ENCODE assay signal across 31 cellular contexts in the genomic region with DNA sequence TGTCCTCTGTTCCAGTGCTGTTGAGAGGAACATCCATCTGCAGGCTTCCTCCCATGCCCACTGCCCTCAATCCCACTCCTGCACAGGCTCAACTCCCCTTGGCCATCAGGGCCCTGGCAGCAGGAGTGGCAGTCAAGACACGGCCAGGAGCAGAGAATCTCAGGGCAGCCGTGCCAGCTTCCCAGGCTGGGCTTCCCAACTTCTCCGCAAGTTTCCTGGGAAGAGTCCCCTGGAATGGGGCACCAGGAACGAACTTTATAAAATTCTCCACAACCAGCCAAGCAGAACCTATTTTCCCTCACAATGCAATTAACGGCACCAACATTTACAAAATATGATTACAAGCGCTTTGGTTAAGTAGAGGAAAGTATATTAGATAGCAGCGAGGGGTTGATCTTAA.
"Had no signal": no experiment of that assay in that cellular context is flagged by ENCODE, and none has a peak within 500 bp of the region (broad histone marks: within the 10 kb centered on the region; RNA-seq: fewer than 3 reads in every experiment).

No MANE protein-coding gene starts in this region.

- H3K36me3 ChIP-seq: adrenal gland, esophagus muscularis mucosa, gastrocnemius medialis had no signal

- H3K27me3 Mint-ChIP-seq: activated naive CD4-positive, alpha-beta T cell treated with anti-CD3 and anti-CD28 coated beads, Interleukin-2, amount 50 U/mL, for 24 hours had no signal

- H3K27ac Mint-ChIP-seq: activated CD4-positive, alpha-beta memory T cell treated with anti-CD3 and anti-CD28 coated beads for 36 hours; activated CD4-positive, alpha-beta T cell treated with anti-CD3 and anti-CD28 coated beads for 36 hours; activated CD4-positive, alpha-beta T cell treated with anti-CD3 and anti-CD28 coated beads, Interleukin-2, amount 10 ng/mL, durations not matched to agents 24 days and 14 days; activated CD8-positive, alpha-beta memory T cell treated with anti-CD3 and anti-CD28 coated beads, Interleukin-2, amount 10 ng/mL, durations not matched to agents 7 days and 5 days; activated CD8-positive, alpha-beta T cell treated with anti-CD3 and anti-CD28 coated beads, Interleukin-2, amount 10 ng/mL, durations not matched to agents 7 days and 5 days; activated naive CD4-positive, alpha-beta T cell treated with anti-CD3 and anti-CD28 coated beads for 36 hours; activated naive CD4-positive, alpha-beta T cell treated with anti-CD3 and anti-CD28 coated beads, Interleukin-2, amount 50 U/mL, for 24 hours; activated naive CD8-positive, alpha-beta T cell treated with anti-CD3 and anti-CD28 coated beads for 36 hours; activated naive CD8-positive, alpha-beta T cell treated with anti-CD3 and anti-CD28 coated beads, Interleukin-2, amount 50 U/mL, for 24 hours; activated T-helper 1 cell treated with anti-CD3 and anti-CD28 coated beads, Interleukin-12 subunit alpha, Interleukin-12 subunit beta, Interleukin-2, Interleukin-4 antibody, amounts not matched to agents 30 ng/mL and 10 ng/mL and 1 ng/mL, durations not matched to agents 14 hours and 24 hours and 36 hours; activated T-helper 2 cell treated with anti-CD3 and anti-CD28 coated beads, Interferon-gamma antibody, Interleukin-2, Interleukin-4, amounts not matched to agents 10 μg/mL and 5 μg/mL and 100 μg/mL, durations not matched to agents 14 hours and 24 hours and 36 hours; effector memory CD8-positive, alpha-beta T cell had no signal

- H3K4me3 ChIP-seq: adrenal gland, body of pancreas, esophagus muscularis mucosa, gastrocnemius medialis had no signal

- DNase-seq: activated CD4-positive, alpha-beta memory T cell treated with anti-CD3 and anti-CD28 coated beads for 36 hours; activated CD4-positive, alpha-beta T cell treated with anti-CD3 and anti-CD28 coated beads for 36 hours; activated CD4-positive, alpha-beta T cell treated with anti-CD3 and anti-CD28 coated beads, Interleukin-2, amount 10 ng/mL, durations not matched to agents 24 days and 14 days; activated CD4-positive, CD25-positive, alpha-beta regulatory T cell; activated CD4-positive, CD25-positive, alpha-beta regulatory T cell treated with anti-CD3 and anti-CD28 coated beads, Interleukin-2, amount 50 U/mL, for 72 hours; activated CD8-positive, alpha-beta memory T cell treated with anti-CD3 and anti-CD28 coated beads, Interleukin-2, amount 10 ng/mL, durations not matched to agents 7 days and 5 days; activated CD8-positive, alpha-beta memory T cell treated with anti-CD3 and anti-CD28 coated beads, Interleukin-2, amount 50 U/mL, for 4 hours; activated CD8-positive, alpha-beta T cell treated with anti-CD3 and anti-CD28 coated beads, Interleukin-2, amount 10 ng/mL, durations not matched to agents 7 days and 5 days; activated effector memory CD4-positive, alpha-beta T cell treated with anti-CD3 and anti-CD28 coated beads, Interleukin-2, amount 50 U/mL, for 16 hours; activated naive CD4-positive, alpha-beta T cell treated with anti-CD3 and anti-CD28 coated beads for 36 hours; activated naive CD8-positive, alpha-beta T cell treated with anti-CD3 and anti-CD28 coated beads for 36 hours; activated naive CD8-positive, alpha-beta T cell treated with anti-CD3 and anti-CD28 coated beads, Interleukin-2, amount 50 U/mL, for 24 hours; activated T-cell treated with anti-CD3 and anti-CD28 coated beads, Interleukin-2, amount 50 U/mL, for 1 hour; activated T-cell treated with anti-CD3 and anti-CD28 coated beads, Interleukin-2, amount 50 U/mL, for 48 hours; adrenal gland; amygdala; body of pancreas; caudate nucleus; cortex of kidney; dermis blood vessel endothelial cell; effector CD4-positive, alpha-beta T cell; effector memory CD8-positive, alpha-beta T cell; erythroblast; foreskin keratinocyte; gastrocnemius medialis; glutamatergic neuron; T-helper 2 cell had no signal

- H3K4me1 Mint-ChIP-seq: activated CD4-positive, alpha-beta T cell treated with anti-CD3 and anti-CD28 coated beads for 36 hours; activated CD4-positive, alpha-beta T cell treated with anti-CD3 and anti-CD28 coated beads, Interleukin-2, amount 10 ng/mL, durations not matched to agents 24 days and 14 days; activated CD8-positive, alpha-beta memory T cell treated with anti-CD3 and anti-CD28 coated beads, Interleukin-2, amount 10 ng/mL, durations not matched to agents 7 days and 5 days; activated naive CD4-positive, alpha-beta T cell treated with anti-CD3 and anti-CD28 coated beads, Interleukin-2, amount 50 U/mL, for 24 hours; activated naive CD8-positive, alpha-beta T cell treated with anti-CD3 and anti-CD28 coated beads for 36 hours; activated naive CD8-positive, alpha-beta T cell treated with anti-CD3 and anti-CD28 coated beads, Interleukin-2, amount 50 U/mL, for 24 hours had no signal

- H3K9me3 ChIP-seq: adrenal gland, body of pancreas, gastrocnemius medialis had no signal

- H3K27ac ChIP-seq: adrenal gland, body of pancreas, esophagus muscularis mucosa, foreskin keratinocyte, gastrocnemius medialis had no signal

- ATAC-seq: activated CD4-positive, alpha-beta T cell treated with anti-CD3 and anti-CD28 coated beads for 36 hours; activated CD8-positive, alpha-beta memory T cell treated with anti-CD3 and anti-CD28 coated beads, Interleukin-2, amount 10 ng/mL, durations not matched to agents 7 days and 5 days; activated CD8-positive, alpha-beta T cell treated with anti-CD3 and anti-CD28 coated beads, Interleukin-2, amount 10 ng/mL, durations not matched to agents 7 days and 5 days; activated naive CD8-positive, alpha-beta T cell treated with anti-CD3 and anti-CD28 coated beads, Interleukin-2, amount 50 U/mL, for 24 hours; body of pancreas; effector memory CD8-positive, alpha-beta T cell; foreskin keratinocyte; gastrocnemius medialis had no signal

- H3K4me3 Mint-ChIP-seq: activated CD4-positive, alpha-beta memory T cell treated with anti-CD3 and anti-CD28 coated beads for 36 hours; activated CD4-positive, alpha-beta T cell treated with anti-CD3 and anti-CD28 coated beads for 36 hours; activated CD4-positive, alpha-beta T cell treated with anti-CD3 and anti-CD28 coated beads, Interleukin-2, amount 10 ng/mL, durations not matched to agents 24 days and 14 days; activated CD8-positive, alpha-beta memory T cell treated with anti-CD3 and anti-CD28 coated beads, Interleukin-2, amount 10 ng/mL, durations not matched to agents 7 days and 5 days; activated CD8-positive, alpha-beta T cell treated with anti-CD3 and anti-CD28 coated beads, Interleukin-2, amount 10 ng/mL, durations not matched to agents 7 days and 5 days; activated naive CD4-positive, alpha-beta T cell treated with anti-CD3 and anti-CD28 coated beads for 36 hours; activated naive CD4-positive, alpha-beta T cell treated with anti-CD3 and anti-CD28 coated beads, Interleukin-2, amount 50 U/mL, for 24 hours; activated naive CD8-positive, alpha-beta T cell treated with anti-CD3 and anti-CD28 coated beads for 36 hours; activated naive CD8-positive, alpha-beta T cell treated with anti-CD3 and anti-CD28 coated beads, Interleukin-2, amount 50 U/mL, for 24 hours; activated T-helper 1 cell treated with anti-CD3 and anti-CD28 coated beads, Interleukin-12 subunit alpha, Interleukin-12 subunit beta, Interleukin-2, Interleukin-4 antibody, amounts not matched to agents 30 ng/mL and 10 ng/mL and 1 ng/mL, durations not matched to agents 14 hours and 24 hours and 36 hours; effector memory CD8-positive, alpha-beta T cell had no signal

- H3K9me3 Mint-ChIP-seq: activated CD4-positive, alpha-beta memory T cell treated with anti-CD3 and anti-CD28 coated beads for 36 hours; activated CD4-positive, alpha-beta T cell treated with anti-CD3 and anti-CD28 coated beads, Interleukin-2, amount 10 ng/mL, durations not matched to agents 24 days and 14 days; activated naive CD4-positive, alpha-beta T cell treated with anti-CD3 and anti-CD28 coated beads for 36 hours; activated naive CD4-positive, alpha-beta T cell treated with anti-CD3 and anti-CD28 coated beads, Interleukin-2, amount 50 U/mL, for 24 hours; activated naive CD8-positive, alpha-beta T cell treated with anti-CD3 and anti-CD28 coated beads, Interleukin-2, amount 50 U/mL, for 24 hours; activated T-helper 2 cell treated with anti-CD3 and anti-CD28 coated beads, Interferon-gamma antibody, Interleukin-2, Interleukin-4, amounts not matched to agents 10 μg/mL and 5 μg/mL and 100 μg/mL, durations not matched to agents 14 hours and 24 hours and 36 hours; effector memory CD8-positive, alpha-beta T cell had no signal

- H3K27me3 ChIP-seq: adrenal gland, body of pancreas, foreskin keratinocyte had no signal

- H3K4me1 ChIP-seq: adrenal gland, body of pancreas, esophagus muscularis mucosa, foreskin keratinocyte, gastrocnemius medialis had no signal

- H3K36me3 Mint-ChIP-seq: activated CD4-positive, alpha-beta memory T cell treated with anti-CD3 and anti-CD28 coated beads for 36 hours; activated CD8-positive, alpha-beta memory T cell treated with anti-CD3 and anti-CD28 coated beads, Interleukin-2, amount 10 ng/mL, durations not matched to agents 7 days and 5 days; activated naive CD4-positive, alpha-beta T cell treated with anti-CD3 and anti-CD28 coated beads, Interleukin-2, amount 50 U/mL, for 24 hours; activated naive CD8-positive, alpha-beta T cell treated with anti-CD3 and anti-CD28 coated beads for 36 hours had no signal
